Comparison of ENCODE assay signal across 18 cellular contexts in the genomic region with DNA sequence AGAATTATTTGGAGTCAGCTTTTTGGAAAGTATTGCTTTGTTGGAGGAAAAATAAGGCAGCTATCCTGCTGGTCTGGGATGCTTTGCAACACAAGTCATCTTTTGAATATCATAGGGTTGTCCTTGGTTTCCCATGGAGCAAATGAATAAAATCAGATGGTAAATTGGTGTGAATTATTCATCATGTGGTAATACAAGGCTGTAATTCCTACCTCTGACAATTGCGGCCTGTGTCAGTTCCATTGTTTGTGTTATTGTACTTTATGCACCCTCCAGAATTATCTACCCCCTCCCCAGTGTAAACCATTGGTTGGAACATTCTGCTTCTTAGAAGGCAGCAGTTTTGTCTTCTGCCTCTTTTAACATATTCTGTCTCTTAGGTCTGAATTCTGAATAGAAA. TPM values are rescaled to one million over a fixed set of nuclear protein-coding genes. Genes with fewer than 3 reads are reported as not detected.
DNase-seq lines count a peak whose midpoint lies in the region; ATAC-seq and TF ChIP-seq lines count a peak whose summit lies in the region.
"Had no signal": no experiment of that assay in that cellular context is flagged by ENCODE, and none has a peak within 500 bp of the region (broad histone marks: within the 10 kb centered on the region; RNA-seq: fewer than 3 reads in every experiment).

No MANE protein-coding gene starts in this region.

- H3K9me3 Mint-ChIP-seq in activated T-cell treated with anti-CD3 and anti-CD28 coated beads, Interleukin-2, amount 50 U/mL, for 72 hours = no peaks in the 10 kb centered on the region
- H3K9me3 Mint-ChIP-seq in activated T-cell treated with anti-CD3 and anti-CD28 coated beads, Interleukin-2, amount 50 U/mL, for 24 hours = no peaks in the 10 kb centered on the region
- no peaks in the 10 kb centered on the region for H3K9me3 Mint-ChIP-seq in endodermal cell
- H3K9me3 Mint-ChIP-seq: CD14-positive monocyte; CD4-positive, alpha-beta memory T cell had no signal

- WGBS in endodermal cell (ENCODE audit: insufficient coverage in 1 of 2, insufficient read length in 1 of 2), 2 experiments = 80% methylated on average over 1 of the region's 1 CpG; no CpG with 5 or more reads in 1 of the 2 experiments

- DNase-seq in activated T-cell treated with anti-CD3 and anti-CD28 coated beads, Interleukin-2, amount 50 U/mL, for 72 hours = no peak
- no peak for DNase-seq in activated T-cell treated with anti-CD3 and anti-CD28 coated beads, Interleukin-2, amount 50 U/mL, for 24 hours
- DNase-seq in NCI-H2227 treated with DMSO at 0.1 percent for 48 hours (lab: John Stamatoyannopoulos, UW) = peak; percentile 52
- DNase-seq in endodermal cell = no peak
- no peak for DNase-seq in DMS79 (lab: John Stamatoyannopoulos, UW)
- no peak for DNase-seq in NCI-H2029 treated with DMSO at 0.1 percent for 48 hours (lab: John Stamatoyannopoulos, UW)
- no peak for DNase-seq in iPS-NIHi7 (ENCODE audit: extremely low spot score)
- no peak for DNase-seq in kidney glomerular epithelial cell (lab: John Stamatoyannopoulos, UW)
- DNase-seq: 8988T; CD4-positive, alpha-beta memory T cell; DMS153; DMS79 treated with DMSO at 0.1 percent for 48 hours; GF-D8; GOT3; H7 had no signal

- no peak for ATAC-seq in activated T-cell treated with anti-CD3 and anti-CD28 coated beads, Interleukin-2, amount 50 U/mL, for 72 hours (replicated peaks in 1 of 2)
- ATAC-seq: HCT116 had no signal

- H3K27me3 ChIP-seq in endodermal cell (ENCODE audit: control insufficient read depth, insufficient read depth, low read length, poor library complexity, severe bottlenecking) = no peaks in the 10 kb centered on the region
- H3K27me3 ChIP-seq: BLaER1 had no signal

- H3K36me3 Mint-ChIP-seq in activated T-cell treated with anti-CD3 and anti-CD28 coated beads, Interleukin-2, amount 50 U/mL, for 72 hours (ENCODE audit: insufficient read depth in 2 of 2) = peaks cover 0 to 4% of the 10 kb centered on the region in 2 donors
- H3K36me3 Mint-ChIP-seq in activated T-cell treated with anti-CD3 and anti-CD28 coated beads, Interleukin-2, amount 50 U/mL, for 24 hours (ENCODE audit: low read depth) = peaks cover 77% of the 10 kb centered on the region
- peaks cover 6% of the 10 kb centered on the region for H3K36me3 Mint-ChIP-seq in endodermal cell (ENCODE audit: low read depth)

- no peaks in the 10 kb centered on the region for H3K9me3 ChIP-seq in endodermal cell (ENCODE audit: control insufficient read depth, low read length)
- H3K9me3 ChIP-seq: BLaER1 had no signal

- no peak overlapping the region for H3K9ac ChIP-seq in endodermal cell (ENCODE audit: extremely low read depth, low read length, poor library complexity, severe bottlenecking)
- H3K9ac ChIP-seq: BLaER1 had no signal

- peak overlapping the region; percentile 52 for H3K27ac ChIP-seq in endodermal cell (ENCODE audit: low read depth, low read length)
- H3K27ac ChIP-seq: BLaER1 had no signal

- H3K4me1 ChIP-seq in endodermal cell (ENCODE audit: control insufficient read depth, insufficient read depth, low read length) = no peaks in the 10 kb centered on the region
- H3K4me1 ChIP-seq: BLaER1 had no signal

- H3K4me1 Mint-ChIP-seq in activated T-cell treated with anti-CD3 and anti-CD28 coated beads, Interleukin-2, amount 50 U/mL, for 72 hours (ENCODE audit: low read depth) = peaks cover 5% of the 10 kb centered on the region
- peaks cover 4% of the 10 kb centered on the region for H3K4me1 Mint-ChIP-seq in activated T-cell treated with anti-CD3 and anti-CD28 coated beads, Interleukin-2, amount 50 U/mL, for 24 hours (ENCODE audit: low read depth)
- no peaks in the 10 kb centered on the region for H3K4me1 Mint-ChIP-seq in endodermal cell
- H3K4me1 Mint-ChIP-seq: CD14-positive monocyte had no signal

- no peak for TF ChIP-seq CTCF in endodermal cell (conservative IDR thresholded peaks at IDR 0.05)

- no peaks in the 10 kb centered on the region for H3K36me3 ChIP-seq in endodermal cell (ENCODE audit: control insufficient read depth, insufficient read depth, low read length)

- no peaks in the 10 kb centered on the region for H3K27me3 Mint-ChIP-seq in activated T-cell treated with anti-CD3 and anti-CD28 coated beads, Interleukin-2, amount 50 U/mL, for 72 hours (ENCODE audit: low read depth)
- H3K27me3 Mint-ChIP-seq in activated T-cell treated with anti-CD3 and anti-CD28 coated beads, Interleukin-2, amount 50 U/mL, for 24 hours = no peaks in the 10 kb centered on the region
- H3K27me3 Mint-ChIP-seq in endodermal cell (ENCODE audit: insufficient read depth) = no peaks in the 10 kb centered on the region
- H3K27me3 Mint-ChIP-seq: CD4-positive, alpha-beta memory T cell had no signal

- H3K27ac Mint-ChIP-seq in activated T-cell treated with anti-CD3 and anti-CD28 coated beads, Interleukin-2, amount 50 U/mL, for 72 hours = peak overlapping the region; percentile 19
- H3K27ac Mint-ChIP-seq in activated T-cell treated with anti-CD3 and anti-CD28 coated beads, Interleukin-2, amount 50 U/mL, for 24 hours = no peak overlapping the region
- H3K27ac Mint-ChIP-seq in endodermal cell = no peak overlapping the region
- H3K27ac Mint-ChIP-seq: CD14-positive monocyte had no signal

- H3K4me3 ChIP-seq in endodermal cell (ENCODE audit: low read length) = no peak overlapping the region
- H3K4me3 ChIP-seq: BLaER1 had no signal

- no peak overlapping the region for H3K4me3 Mint-ChIP-seq in activated T-cell treated with anti-CD3 and anti-CD28 coated beads, Interleukin-2, amount 50 U/mL, for 72 hours
- H3K4me3 Mint-ChIP-seq in activated T-cell treated with anti-CD3 and anti-CD28 coated beads, Interleukin-2, amount 50 U/mL, for 24 hours = no peak overlapping the region
- H3K4me3 Mint-ChIP-seq in endodermal cell = no peak overlapping the region
- H3K4me3 Mint-ChIP-seq: CD14-positive monocyte; CD4-positive, alpha-beta memory T cell had no signal

RNA-seq across cellular contexts. Expression of gene RNASEH2B, which starts 46.2 kb away (rescaled TPM):
- 10 to 100 TPM; 63.7 to 86.5 TPM for total RNA-seq in activated T-cell treated with anti-CD3 and anti-CD28 coated beads, Interleukin-2, amount 50 U/mL, for 72 hours
- 10 to 100 TPM; 37.7 to 44.1 TPM for total RNA-seq in endodermal cell
- polyA plus RNA-seq in endodermal cell (2013, experiment 1 of 2) = 29.4 TPM
- 23.8 TPM for polyA plus RNA-seq in endodermal cell (2013, experiment 2 of 2)
